8 cellular contexts compared by ENCODE assay signal in genomic region chr7:120941064-120941463, GRCh38. TPM values are rescaled to one million over a fixed set of nuclear protein-coding genes. Genes with fewer than 3 reads are reported as not detected.
DNase-seq lines count a peak whose midpoint lies in the region; ATAC-seq and TF ChIP-seq lines count a peak whose summit lies in the region.

No MANE protein-coding gene starts in this region.

- TF ChIP-seq EP300 in suprapubic skin (IDR thresholded peaks at IDR 0.05): no peak

- H3K4me3 ChIP-seq in suprapubic skin: no peak overlapping the region

- no peak for TF ChIP-seq POLR2A in suprapubic skin (IDR thresholded peaks at IDR 0.05)

- H3K9me3 ChIP-seq in suprapubic skin: no peaks in the 10 kb centered on the region

- 7% methylated on average over 1 of the region's 1 CpG for WGBS in suprapubic skin

- peak; percentile 66 for ATAC-seq in GM19043 (IDR thresholded peaks at IDR 0.05; ENCODE audit: low read depth, unreplicated experiment)
- ATAC-seq in GM21723 (IDR thresholded peaks at IDR 0.05; ENCODE audit: unreplicated experiment): no peak

- no peak overlapping the region for H3K27ac ChIP-seq in suprapubic skin

- DNase-seq in AG08395 (ENCODE audit: low spot score) (peak; percentile 6), NCI-H446 (lab: John Stamatoyannopoulos, UW) (peak; percentile 49 to 55), foreskin melanocyte (peak; percentile 11), T-helper 9 cell (no peak), suprapubic skin (ENCODE audit: low spot score in 2 of 2) (no peak), putamen (ENCODE audit: low spot score) (no peak)

- H3K36me3 ChIP-seq in suprapubic skin: no peaks in the 10 kb centered on the region

- no peaks in the 10 kb centered on the region for H3K4me1 ChIP-seq in suprapubic skin

- H3K27me3 ChIP-seq in suprapubic skin: no peaks in the 10 kb centered on the region

- no peak for TF ChIP-seq CTCF in suprapubic skin (IDR thresholded peaks at IDR 0.05)

RNA-seq across cellular contexts. Expression of gene ING3, which starts 9.5 kb away (rescaled TPM):
- total RNA-seq in suprapubic skin: 10 to 100 TPM; 12.6 to 17.8 (median 16.2) TPM

RNA-seq across cellular contexts. Expression of gene CPED1, which starts 47.4 kb away (rescaled TPM):
- 1 to 10 TPM; 1.3 to 5.6 (median 3.6) TPM for total RNA-seq in suprapubic skin

Comparison
In these comparisons a context has a peak if more than half of its experiments do, and no peak if none do; other contexts are left out.
1. DNase-seq: peak in AG08395 (single experiment), NCI-H446 (2 of 2) and foreskin melanocyte (single experiment); none in T-helper 9 cell (single experiment), suprapubic skin (0 of 2) and putamen (single experiment).